ENCODE assay signal across 1 cellular context in genomic region chr3:123076112-123076495, GRCh38.
A peak's percentile ranks its signal among the peaks of the same experiment; 100 is the strongest.
TF ChIP-seq lines count a peak whose summit lies in the region.

No MANE protein-coding gene starts in this region.

TF ChIP-seq in A549, 52 proteins besides CTCF, POLR2A, EP300 and RAD21 (continued from another document):
- TF ChIP-seq PBX3 (IDR thresholded peaks at IDR 0.05) = no peak
- TF ChIP-seq ZC3H11A (IDR thresholded peaks at IDR 0.05) = no peak
- TF ChIP-seq HOXA7 (CRISPR knock-in tag; IDR thresholded peaks at IDR 0.05) = no peak
- TF ChIP-seq ZSCAN20 (CRISPR knock-in tag; IDR thresholded peaks at IDR 0.05) = no peak
- no peak for TF ChIP-seq CBX8 (IDR thresholded peaks at IDR 0.05)
- no peak for TF ChIP-seq TFCP2L1 (CRISPR knock-in tag; IDR thresholded peaks at IDR 0.05)
- TF ChIP-seq EHF (CRISPR knock-in tag; IDR thresholded peaks at IDR 0.05) = no peak
- peak; percentile 76; the same call in 1 of the 2 replicates for TF ChIP-seq KDM1A (IDR thresholded peaks at IDR 0.05; ENCODE audit: low read depth)
- no peak for TF ChIP-seq FOSB (CRISPR knock-in tag; IDR thresholded peaks at IDR 0.05)
